In the genomic region with DNA sequence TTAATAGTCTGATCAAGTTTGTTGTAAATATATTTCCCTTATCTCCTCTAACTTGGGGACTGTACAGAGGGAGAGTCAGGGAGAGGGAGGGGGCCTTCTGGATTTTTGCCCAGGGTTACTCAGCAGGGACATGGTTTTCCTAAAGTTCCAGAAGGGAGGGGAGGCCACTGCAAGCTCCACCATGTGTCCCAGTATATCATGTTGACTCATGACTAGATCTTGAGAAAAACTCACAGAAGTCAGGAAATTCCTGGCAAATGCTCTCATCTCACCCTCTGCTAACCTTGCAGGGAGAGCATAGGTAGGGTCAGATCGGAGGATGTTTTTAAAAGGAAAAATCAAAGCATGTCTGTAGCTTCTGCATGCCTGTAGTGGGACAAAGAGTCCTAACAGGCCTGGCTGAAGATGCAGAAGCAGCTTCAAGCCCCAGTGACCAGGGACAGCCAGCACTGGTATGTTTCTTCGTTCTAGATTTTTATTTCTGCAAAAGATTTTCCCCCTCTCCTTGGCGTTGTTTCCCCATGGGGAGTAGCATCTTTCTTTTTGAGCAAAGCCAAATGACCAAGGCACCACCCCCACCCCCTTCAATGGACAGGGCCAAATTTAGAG, we compare ENCODE assay signal across 1 cellular context.
TF ChIP-seq lines count a peak whose summit lies in the region.

No MANE protein-coding gene starts in this region.

TF ChIP-seq in H1, 55 proteins besides CTCF, POLR2A, EP300 and RAD21:
- TF ChIP-seq BACH1 (IDR thresholded peaks at IDR 0.05; ENCODE audit: low read length) (no peak), CEBPB (IDR thresholded peaks at IDR 0.05; ENCODE audit: low read depth, low read length) (no peak), RXRA (IDR thresholded peaks at IDR 0.05; ENCODE audit: insufficient read depth, low read depth, low read length) (no peak), SRF (IDR thresholded peaks at IDR 0.05; ENCODE audit: low read depth, low read length) (no peak), TEAD4 (IDR thresholded peaks at IDR 0.05; ENCODE audit: low read depth, low read length) (no peak), GABPA (IDR thresholded peaks at IDR 0.05; ENCODE audit: borderline replicate concordance, insufficient read depth, low read length) (no peak), SUZ12 (IDR thresholded peaks at IDR 0.05; ENCODE audit: low read length) (no peak), RNF2 (IDR thresholded peaks at IDR 0.05; ENCODE audit: borderline replicate concordance, low read depth, low read length, missing control alignments, poor library complexity, severe bottlenecking) (no peak), KDM1A (IDR thresholded peaks at IDR 0.05; ENCODE audit: borderline replicate concordance, low read length) (no peak), SIRT6 (IDR thresholded peaks at IDR 0.05; ENCODE audit: low read length) (no peak)
